1 cellular context compared by ENCODE assay signal in genomic region chr7:2473496-2474180, GRCh38.
TF ChIP-seq lines count a peak whose summit lies in the region.

No MANE protein-coding gene starts in this region.

TF ChIP-seq in HepG2, 621 proteins besides CTCF, POLR2A, EP300 and RAD21 (continued from another document):
- TF ChIP-seq ZNF691 (CRISPR knock-in tag; IDR thresholded peaks at IDR 0.05; ENCODE audit: borderline replicate concordance, low read depth) (peak; percentile 89), ZNF264 (CRISPR knock-in tag; IDR thresholded peaks at IDR 0.05) (no peak), YY1 (IDR thresholded peaks at IDR 0.05; ENCODE audit: insufficient read depth, insufficient replicate concordance, low read depth, low read length) (no peak)
